In the genomic region with DNA sequence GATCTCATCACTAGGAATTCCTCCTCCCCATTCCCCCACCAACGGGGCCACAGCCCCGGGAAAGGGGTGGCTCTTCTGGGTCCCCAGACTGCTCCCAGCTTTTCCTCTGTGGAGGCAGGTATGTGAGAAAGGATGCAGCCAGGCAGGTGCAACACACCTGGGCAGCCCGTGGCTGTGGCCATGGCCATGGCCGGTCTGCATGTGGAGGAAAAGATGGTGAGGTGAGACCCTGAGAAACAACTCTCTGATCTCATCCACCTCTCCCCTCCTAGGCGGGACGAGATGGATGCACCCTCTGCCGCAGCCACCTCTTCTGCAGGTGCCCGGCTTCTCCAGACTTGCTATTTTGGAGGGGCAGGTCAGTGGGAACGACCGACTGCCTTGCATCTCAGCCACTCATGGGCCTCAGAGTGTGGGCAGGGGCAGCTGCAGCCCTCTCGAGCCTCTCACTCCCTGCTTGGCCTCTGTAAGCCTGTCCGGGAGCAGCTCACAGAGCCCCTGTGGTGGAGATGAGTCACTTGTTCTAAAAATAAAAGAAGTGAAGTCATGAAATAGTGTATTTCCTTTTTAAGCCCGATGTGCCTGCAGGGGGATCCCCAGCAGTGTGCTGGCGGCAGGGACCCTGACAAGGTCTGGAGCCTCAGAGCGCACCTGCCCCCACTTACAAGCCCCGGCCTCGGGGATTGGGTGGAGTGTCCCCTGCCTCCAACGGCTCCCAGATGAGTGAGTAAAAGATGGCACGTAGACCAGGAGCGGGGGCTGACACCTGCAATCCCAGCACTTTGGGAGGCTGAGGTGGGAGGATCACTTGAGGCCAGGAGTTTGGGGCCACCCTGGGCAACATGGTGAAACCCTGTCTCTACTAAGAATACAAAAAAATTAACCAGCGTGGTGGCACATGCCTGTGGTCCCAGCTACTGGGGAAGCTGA, we compare ENCODE assay signal across 8 cellular contexts. TPM values are rescaled to one million over a fixed set of nuclear protein-coding genes. Genes with fewer than 3 reads are reported as not detected.
DNase-seq lines count a peak whose midpoint lies in the region; ATAC-seq and TF ChIP-seq lines count a peak whose summit lies in the region.

No MANE protein-coding gene starts in this region.

- peaks cover 33% of the 10 kb centered on the region for H3K4me1 Mint-ChIP-seq in Calu3 (ENCODE audit: low read depth, unreplicated experiment)
- H3K4me1 Mint-ChIP-seq in stimulated activated naive CD8-positive, alpha-beta T cell treated with anti-CD3 and anti-CD28 coated beads, Interleukin-15, amount 100 ng/mL, for 72 hours = peaks cover 30% of the 10 kb centered on the region

- intact Hi-C loops in Calu3 (cut with micrococcal nuclease; ENCODE audit: unreplicated experiment) = no loop called here

- no peaks in the 10 kb centered on the region for H3K27me3 ChIP-seq in lung (ENCODE audit: control insufficient read depth, insufficient read depth)

- DNase-seq in Calu3 = peak; percentile 68
- peak; percentile 36 for DNase-seq in SIG-M5 (lab: John Stamatoyannopoulos, UW)
- DNase-seq in astrocyte of the spinal cord (ENCODE audit: low read depth, low spot score) = peak; percentile 93
- no peak for DNase-seq in lung (ENCODE audit: low spot score)
- peak; percentile 55 to 64 for DNase-seq in stimulated activated naive CD8-positive, alpha-beta T cell treated with anti-CD3 and anti-CD28 coated beads, Interleukin-15, amount 100 ng/mL, for 72 hours
- no peak for DNase-seq in HT-29 (ENCODE audit: low spot score)

- TF ChIP-seq CTCF in Calu3 (IDR thresholded peaks at IDR 0.05; ENCODE audit: unreplicated experiment) = peak; percentile 18
- TF ChIP-seq CTCF in astrocyte of the spinal cord (IDR thresholded peaks at IDR 0.05; ENCODE audit: low read depth, low read length) = peak; percentile 41
- no peak for TF ChIP-seq CTCF in lung (IDR thresholded peaks at IDR 0.05; ENCODE audit: control extremely low read depth, extremely low read depth)

- BruUV-seq in Calu3 (replicated peaks; lab: Mats Ljungman, UMichigan) = no TSS peak

- in situ Hi-C loops in astrocyte of the spinal cord (cut with HindIII; ENCODE audit: low sequenced_read_pairs) = no loop called here

- H3K36me3 ChIP-seq in lung (ENCODE audit: control insufficient read depth in 2 of 2, insufficient read depth in 2 of 2, low read length in 2 of 2) = no peaks in the 10 kb centered on the region

- no peaks in the 10 kb centered on the region for H3K27me3 Mint-ChIP-seq in Calu3 (ENCODE audit: unreplicated experiment)
- peaks cover 11% of the 10 kb centered on the region for H3K27me3 Mint-ChIP-seq in stimulated activated naive CD8-positive, alpha-beta T cell treated with anti-CD3 and anti-CD28 coated beads, Interleukin-15, amount 100 ng/mL, for 72 hours

- peaks cover 0 to 2% of the 10 kb centered on the region in 2 donors for H3K4me1 ChIP-seq in lung (ENCODE audit: control insufficient read depth in 2 of 2, insufficient read depth in 2 of 2, low read length in 2 of 2)

- H3K9me3 Mint-ChIP-seq in Calu3 (ENCODE audit: low read depth, unreplicated experiment) = peaks cover 5% of the 10 kb centered on the region
- H3K9me3 Mint-ChIP-seq in stimulated activated naive CD8-positive, alpha-beta T cell treated with anti-CD3 and anti-CD28 coated beads, Interleukin-15, amount 100 ng/mL, for 72 hours = peaks cover 9 to 28% of the 10 kb centered on the region in 2 donors

- H3K27ac ChIP-seq in lung (ENCODE audit: low read depth in 1 of 2, low read length in 1 of 2) = no peak overlapping the region

- H3K4me3 Mint-ChIP-seq in Calu3 (ENCODE audit: low read depth, unreplicated experiment) = no peak overlapping the region
- H3K4me3 Mint-ChIP-seq in stimulated activated naive CD8-positive, alpha-beta T cell treated with anti-CD3 and anti-CD28 coated beads, Interleukin-15, amount 100 ng/mL, for 72 hours = peak overlapping the region; percentile 59 to 80

- WGBS in lung, 2 donors = 50 to 51% methylated on average over 21 of the region's 21 CpGs

- peaks cover 5% of the 10 kb centered on the region for H3K36me3 Mint-ChIP-seq in Calu3 (ENCODE audit: insufficient read depth, unreplicated experiment)

- peaks cover 0 to 5% of the 10 kb centered on the region in 2 donors for H3K9me3 ChIP-seq in lung (ENCODE audit: control insufficient read depth in 2 of 2, insufficient read depth in 1 of 2, low read length in 1 of 2)

- ATAC-seq in GM19397 (IDR thresholded peaks at IDR 0.05; ENCODE audit: unreplicated experiment) (peak; percentile 84), HG03354 (IDR thresholded peaks at IDR 0.05; ENCODE audit: poor library complexity, severe bottlenecking, unreplicated experiment) (peak; percentile 95), lung (ENCODE audit: insufficient read depth, low FRiP score) (peak; percentile 69)
- peak; percentile 98 for ATAC-seq in stimulated activated naive CD8-positive, alpha-beta T cell treated with anti-CD3 and anti-CD28 coated beads, Interleukin-15, amount 100 ng/mL, for 72 hours

- peak overlapping the region; percentile 7 for H3K27ac Mint-ChIP-seq in Calu3 (ENCODE audit: unreplicated experiment)
- H3K27ac Mint-ChIP-seq in stimulated activated naive CD8-positive, alpha-beta T cell treated with anti-CD3 and anti-CD28 coated beads, Interleukin-15, amount 100 ng/mL, for 72 hours = peak overlapping the region; percentile 68 to 75

- H3K4me3 ChIP-seq in astrocyte of the spinal cord (ENCODE audit: low read depth, low read length) = no peak overlapping the region
- H3K4me3 ChIP-seq in lung = no peak overlapping the region

- CTCF ChIA-PET in Calu3 (lab: Charles Lee) = interaction anchor here (0.5 to 1.4 kb wide), 8 partner anchors 10 to 142 kb away, joined by 3 to 5 read pairs (median 3); a partner anchor contains a TSS

RNA-seq across cellular contexts. Expression of a gene that starts 10.7 kb away (rescaled TPM):
- total RNA-seq in Calu3 (2022) = 0.33 TPM in 1 of 2 replicates, not detected in the other
- 1 to 10 TPM in 1 of 2 donors, under 1 TPM in 1; 0.74 to 1.3 TPM for total RNA-seq in lung
- polyA plus RNA-seq in lung = under 1 TPM; 0.08 to 0.12 TPM
- not detected in 2 replicates for total RNA-seq in HT-29 (2014; rRNA removed; shearing (Covaris generic))

Comparison
In these comparisons a context has a peak if more than half of its experiments do, and no peak if none do; other contexts are left out.
1. DNase-seq: peak in Calu3 (single experiment), SIG-M5 (single experiment), astrocyte of the spinal cord (single experiment) and stimulated activated naive CD8-positive, alpha-beta T cell treated with anti-CD3 and anti-CD28 coated beads, Interleukin-15, amount 100 ng/mL, for 72 hours (2 of 2); none in lung (single experiment) and HT-29 (single experiment).
2. Peak in every context shown above with its lines, with median percentiles within 50 percentile points of each other: ATAC-seq.